Comparison of ENCODE assay signal across 25 cellular contexts in genomic region chr17:78348055-78348745, GRCh38. TPM values are rescaled to one million over a fixed set of nuclear protein-coding genes. Genes with fewer than 3 reads are reported as not detected.
DNase-seq lines count a peak whose midpoint lies in the region; ATAC-seq, FAIRE-seq and TF ChIP-seq lines count a peak whose summit lies in the region.
"Had no signal": no experiment of that assay in that cellular context is flagged by ENCODE, and none has a peak within 500 bp of the region (broad histone marks: within the 10 kb centered on the region; RNA-seq: fewer than 3 reads in every experiment).

No MANE protein-coding gene starts in this region.

- CTCF ChIA-PET in activated CD4-positive, alpha-beta T cell treated with anti-CD3 and anti-CD28 coated beads for 36 hours (lab: Charles Lee), result interaction anchor here (1.5 to 1.7 kb wide), 2 partner anchors 36 to 97 kb away, joined by 3 to 5 read pairs; no protein-coding TSS in a partner anchor
- CTCF ChIA-PET in K562 (lab: Yijun Ruan, JAX; ENCODE audit: low intra/inter-chr PET ratio), result no interaction called here
- CTCF ChIA-PET in naive thymus-derived CD4-positive, alpha-beta T cell (lab: Charles Lee), result interaction anchor here (0.6 to 1.2 kb wide), 2 partner anchors 51 to 59 kb away, joined by 3 read pairs; no protein-coding TSS in a partner anchor

- no peaks in the 10 kb centered on the region for H3K36me3 ChIP-seq in K562 (ENCODE audit: control insufficient read depth, insufficient read depth, low read length)
- H3K36me3 ChIP-seq in naive thymus-derived CD4-positive, alpha-beta T cell (ENCODE audit: control insufficient read depth in 2 of 3, insufficient read depth in 3 of 3, low read length in 3 of 3), result no peaks in the 10 kb centered on the region
- H3K36me3 ChIP-seq: brain microvascular endothelial cell, tibial nerve had no signal

- H3K4me3 Mint-ChIP-seq in activated CD4-positive, alpha-beta T cell treated with anti-CD3 and anti-CD28 coated beads for 36 hours, result no peak overlapping the region
- no peak overlapping the region for H3K4me3 Mint-ChIP-seq in activated CD4-positive, alpha-beta T cell treated with anti-CD3 and anti-CD28 coated beads, Interleukin-2, amount 10 ng/mL, durations not matched to agents 24 days and 14 days
- H3K4me3 Mint-ChIP-seq in naive thymus-derived CD4-positive, alpha-beta T cell, result peak overlapping the region in 2 of 10 donors; percentile 18 to 22

- ATAC-seq in activated CD4-positive, alpha-beta T cell treated with anti-CD3 and anti-CD28 coated beads for 36 hours, result no peak
- ATAC-seq in K562 (no peak), HG03460 (IDR thresholded peaks at IDR 0.05; ENCODE audit: unreplicated experiment) (no peak)
- no peak for ATAC-seq in naive thymus-derived CD4-positive, alpha-beta T cell

- H3K4me1 Mint-ChIP-seq in activated CD4-positive, alpha-beta T cell treated with anti-CD3 and anti-CD28 coated beads for 36 hours, result peaks cover 73% of the 10 kb centered on the region
- peaks cover 62% of the 10 kb centered on the region for H3K4me1 Mint-ChIP-seq in activated CD4-positive, alpha-beta T cell treated with anti-CD3 and anti-CD28 coated beads, Interleukin-2, amount 10 ng/mL, durations not matched to agents 24 days and 14 days
- peaks cover 56 to 84% (median 81%) of the 10 kb centered on the region in 7 donors for H3K4me1 Mint-ChIP-seq in naive thymus-derived CD4-positive, alpha-beta T cell

- H3K4me1 ChIP-seq in K562 (replicated peaks in 1 of 2; ENCODE audit: control insufficient read depth in 2 of 2, insufficient read depth in 2 of 2, low read length in 2 of 2), result peaks cover 2 to 25% of the 10 kb centered on the region in 2 experiments; a peak in 4 of 5 replicates
- peaks cover 48 to 76% of the 10 kb centered on the region in 2 donors for H3K4me1 ChIP-seq in naive thymus-derived CD4-positive, alpha-beta T cell (ENCODE audit: control insufficient read depth in 2 of 2, insufficient read depth in 2 of 2, low read length in 2 of 2)

- BruUV-seq in K562 (replicated peaks; lab: Mats Ljungman, UMichigan), result no TSS peak

- no peak for TF ChIP-seq RAD21 in K562 (CRISPR knock-in tag; conservative IDR thresholded peaks at IDR 0.05 in 1 of 2, IDR thresholded peaks at IDR 0.05 in 1 of 2)

- H3K9ac ChIP-seq in K562 (ENCODE audit: insufficient read depth in 1 of 2, low read depth in 2 of 2, low read length in 2 of 2), result peak overlapping the region in 1 of 2 experiments; percentile 54; a peak in 1 of 4 replicates

- no peaks in the 10 kb centered on the region for H3K9me1 ChIP-seq in K562 (ENCODE audit: control insufficient read depth, insufficient read depth, low read length)

- H3K4me3 ChIP-seq in K562, result no peak overlapping the region
- H3K4me3 ChIP-seq in naive thymus-derived CD4-positive, alpha-beta T cell (ENCODE audit: low read length), result no peak overlapping the region
- H3K4me3 ChIP-seq: tibial nerve had no signal

- no peak for DNase-seq in activated CD4-positive, alpha-beta T cell treated with anti-CD3 and anti-CD28 coated beads for 36 hours
- DNase-seq in activated CD4-positive, alpha-beta T cell treated with anti-CD3 and anti-CD28 coated beads, Interleukin-2, amount 10 ng/mL, durations not matched to agents 24 days and 14 days, result no peak
- DNase-seq in GM18507 (ENCODE audit: extremely low spot score, insufficient read length, low read depth) (no peak), K562 (ENCODE audit: extremely low read depth in 1 of 4, low spot score in 3 of 4) (no peak), putamen (ENCODE audit: low spot score) (no peak), Kasumi-1 (lab: John Stamatoyannopoulos, UW) (no peak)
- no peak for DNase-seq in naive thymus-derived CD4-positive, alpha-beta T cell
- DNase-seq: 8988T; activated CD4-positive, alpha-beta T cell treated with anti-CD3 and anti-CD28 coated beads, Interleukin-2, amount 50 U/mL, for 48 hours; activated CD4-positive, CD25-positive, alpha-beta regulatory T cell; activated gamma-delta T cell treated with Interleukin-2 at 50 U/mL for 16 hours; amniotic stem cell; brain microvascular endothelial cell; DMS153; H7; KG1; kidney glomerular epithelial cell; MM.1S; NCI-H2029; NCI-H526; nucleus accumbens; SHP77 had no signal

- no peaks in the 10 kb centered on the region for H4K20me1 ChIP-seq in K562 (replicated peaks; ENCODE audit: control insufficient read depth, insufficient read depth, low read length)

- POLR2A ChIA-PET in activated CD4-positive, alpha-beta T cell treated with anti-CD3 and anti-CD28 coated beads for 36 hours (lab: Charles Lee), result interaction anchor here (0.6 kb wide), 2 partner anchors 20 to 363 kb away, joined by 3 to 7 read pairs; no protein-coding TSS in a partner anchor
- POLR2A ChIA-PET in K562 (lab: Yijun Ruan, JAX), result interaction anchor here (1.6 kb wide), 1 partner anchor 10 kb away, joined by 4 read pairs; no protein-coding TSS in a partner anchor
- POLR2A ChIA-PET in naive thymus-derived CD4-positive, alpha-beta T cell (lab: Charles Lee), result interaction anchor here (0.6 to 1.1 kb wide), 2 partner anchors 23 to 37 kb away, joined by 3 read pairs; no protein-coding TSS in a partner anchor

- intact Hi-C loops in activated CD4-positive, alpha-beta T cell treated with anti-CD3 and anti-CD28 coated beads for 36 hours (cut with DNase I, micrococcal nuclease), result no loop called here
- intact Hi-C loops in activated CD4-positive, alpha-beta T cell treated with anti-CD3 and anti-CD28 coated beads, Interleukin-2, amount 10 ng/mL, durations not matched to agents 24 days and 14 days (cut with micrococcal nuclease), result no loop called here
- intact Hi-C loops in K562 (cut with micrococcal nuclease), result no loop called here
- intact Hi-C loops in naive thymus-derived CD4-positive, alpha-beta T cell (cut with micrococcal nuclease), result no loop called here

- H3K9me3 ChIP-seq in K562 (replicated peaks; ENCODE audit: control insufficient read depth, insufficient read depth, low read depth, low read length), result no peaks in the 10 kb centered on the region
- H3K9me3 ChIP-seq in naive thymus-derived CD4-positive, alpha-beta T cell (ENCODE audit: control insufficient read depth in 2 of 3, low read length in 3 of 3), result no peaks in the 10 kb centered on the region
- H3K9me3 ChIP-seq: tibial nerve had no signal

- no peak overlapping the region for H2AFZ ChIP-seq in K562 (ENCODE audit: low read depth, low read length)

- H3K36me3 Mint-ChIP-seq in activated CD4-positive, alpha-beta T cell treated with anti-CD3 and anti-CD28 coated beads for 36 hours (ENCODE audit: low read depth), result no peaks in the 10 kb centered on the region
- no peaks in the 10 kb centered on the region for H3K36me3 Mint-ChIP-seq in activated CD4-positive, alpha-beta T cell treated with anti-CD3 and anti-CD28 coated beads, Interleukin-2, amount 10 ng/mL, durations not matched to agents 24 days and 14 days (ENCODE audit: low read depth)
- H3K36me3 Mint-ChIP-seq in naive thymus-derived CD4-positive, alpha-beta T cell, result peaks cover 0 to 4% (median 0%) of the 10 kb centered on the region in 5 donors

- H3K27me3 ChIP-seq in K562 (ENCODE audit: control insufficient read depth in 2 of 2, insufficient read depth in 2 of 2, low read length in 2 of 2), result no peaks in the 10 kb centered on the region
- H3K27me3 ChIP-seq in naive thymus-derived CD4-positive, alpha-beta T cell (ENCODE audit: control insufficient read depth in 2 of 2, insufficient read depth in 2 of 2, low read length in 2 of 2), result no peaks in the 10 kb centered on the region
- H3K27me3 ChIP-seq: brain microvascular endothelial cell, tibial nerve had no signal

- TF ChIP-seq CTCF in K562 (IDR thresholded peaks at IDR 0.05 in 2 of 3, conservative IDR thresholded peaks at IDR 0.05 in 1 of 3; ENCODE audit: insufficient read depth in 2 of 3, low read depth in 1 of 3, low read length in 3 of 3), result no peak

- in situ Hi-C loops in K562 (cut with MboI), result no loop called here

- H3K27me3 Mint-ChIP-seq in activated CD4-positive, alpha-beta T cell treated with anti-CD3 and anti-CD28 coated beads for 36 hours, result no peaks in the 10 kb centered on the region
- no peaks in the 10 kb centered on the region for H3K27me3 Mint-ChIP-seq in activated CD4-positive, alpha-beta T cell treated with anti-CD3 and anti-CD28 coated beads, Interleukin-2, amount 10 ng/mL, durations not matched to agents 24 days and 14 days
- H3K27me3 Mint-ChIP-seq in naive thymus-derived CD4-positive, alpha-beta T cell, result no peaks in the 10 kb centered on the region

- H3K4me2 ChIP-seq in K562 (ENCODE audit: insufficient read depth, low read length), result no peak overlapping the region

- peak overlapping the region; percentile 26 for H3K27ac Mint-ChIP-seq in activated CD4-positive, alpha-beta T cell treated with anti-CD3 and anti-CD28 coated beads for 36 hours
- H3K27ac Mint-ChIP-seq in activated CD4-positive, alpha-beta T cell treated with anti-CD3 and anti-CD28 coated beads, Interleukin-2, amount 10 ng/mL, durations not matched to agents 24 days and 14 days, result no peak overlapping the region
- H3K27ac Mint-ChIP-seq in naive thymus-derived CD4-positive, alpha-beta T cell, result peak overlapping the region in 6 of 9 donors; percentile 41 to 97 (median 64)

- WGBS in K562 (ENCODE audit: insufficient coverage, low coverage, missing lambda C conversion rate), result 27% methylated on average over 7 of the region's 7 CpGs

- TF ChIP-seq POLR2A in K562 (conservative IDR thresholded peaks at IDR 0.05), result no peak

- peak; percentile 56 for FAIRE-seq in GM18507 (lab: Jason Lieb, UNC)
- FAIRE-seq in K562 (lab: Jason Lieb, UNC), result peak; percentile 49

- H3K27ac ChIP-seq in K562 (ENCODE audit: extremely low read depth, low read depth, low read length), result no peak overlapping the region
- H3K27ac ChIP-seq in naive thymus-derived CD4-positive, alpha-beta T cell (ENCODE audit: low read depth, low read length), result no peak overlapping the region
- H3K27ac ChIP-seq: brain microvascular endothelial cell, epithelial cell of prostate, tibial nerve had no signal

- TF ChIP-seq EP300 in K562 (IDR thresholded peaks at IDR 0.05; ENCODE audit: low read length), result no peak

- no peaks in the 10 kb centered on the region for H3K9me3 Mint-ChIP-seq in activated CD4-positive, alpha-beta T cell treated with anti-CD3 and anti-CD28 coated beads for 36 hours (ENCODE audit: low read depth)
- no peaks in the 10 kb centered on the region for H3K9me3 Mint-ChIP-seq in activated CD4-positive, alpha-beta T cell treated with anti-CD3 and anti-CD28 coated beads, Interleukin-2, amount 10 ng/mL, durations not matched to agents 24 days and 14 days
- no peaks in the 10 kb centered on the region for H3K9me3 Mint-ChIP-seq in naive thymus-derived CD4-positive, alpha-beta T cell

- no peaks in the 10 kb centered on the region for H3K79me2 ChIP-seq in K562 (ENCODE audit: control insufficient read depth, insufficient read depth, low read length)

RNA-seq across cellular contexts. Expression of gene SOCS3, which starts 11.7 kb away (rescaled TPM):
- 100 to 1,000 TPM; 150 to 162 TPM for total RNA-seq in activated CD4-positive, alpha-beta T cell treated with anti-CD3 and anti-CD28 coated beads for 36 hours
- 78.3 and 81.5 TPM in 2 replicates for total RNA-seq in activated CD4-positive, alpha-beta T cell treated with anti-CD3 and anti-CD28 coated beads, Interleukin-2, amount 10 ng/mL, durations not matched to agents 24 days and 14 days
- 20.8 and 58.5 TPM in 2 replicates for total RNA-seq in K562 (2011; cell fraction: chromatin; rRNA removed; ENCODE audit: low replicate concordance)
- 62.9 and 64.2 TPM in 2 replicates for total RNA-seq in K562 (2011; cell fraction: nucleolus; rRNA removed)
- 32.2 and 39.5 TPM in 2 replicates for total RNA-seq in K562 (2011; cell fraction: nucleoplasm; rRNA removed)
- total RNA-seq in K562 (2014; rRNA removed) (37.3 and 38.9 TPM in 2 replicates), K562 (2014; rRNA removed; fragmentation: Illumina TruSeq; extraction: Trizol) (13.7 and 14.4 TPM in 2 replicates), K562 (2015; rRNA removed; fragmentation: Illumina TruSeq; extraction: Trizol) (10.9 and 12.3 TPM in 2 replicates), K562 (2021) (30.7 and 36.8 TPM in 2 replicates)
- polyA plus RNA-seq in K562 (2011; rRNA removed) (12.7 and 17.9 TPM in 2 replicates), K562 (2014; fragmentation: Illumina TruSeq; extraction: Trizol) (12.5 and 19.4 TPM in 2 replicates), K562 (2014; fragmentation: Nextera tagmentation; extraction: Ambion mirVana) (under 1 TPM; 0.56 to 0.92 TPM), K562 (2014; rRNA removed) (17.5 and 21.9 TPM in 2 replicates)
- polyA plus RNA-seq in K562 (2011; cell fraction: cytosol; rRNA removed), result 12.3 and 31.5 TPM in 2 replicates
- polyA plus RNA-seq in K562 (2011; cell fraction: nucleus; rRNA removed), result 26.9 and 59.7 TPM in 2 replicates
- polyA plus RNA-seq in K562 (2012), result 8.8 and 9.6 TPM in 2 replicates
- 12.4 and 23.2 TPM in 2 replicates for polyA minus RNA-seq in K562 (2011; rRNA and poly(A)+ RNA removed)
- 22.2 and 30.9 TPM in 2 replicates for polyA minus RNA-seq in K562 (2011; cell fraction: cytosol; rRNA and poly(A)+ RNA removed)
- 23.3 and 27.7 TPM in 2 replicates for polyA minus RNA-seq in K562 (2011; cell fraction: nucleus; rRNA and poly(A)+ RNA removed)
- total RNA-seq in naive thymus-derived CD4-positive, alpha-beta T cell, result 100 to 1,000 TPM in 3 of 5 experiments, 1 to 10 TPM in 2; 8.1 to 281 (median 110) TPM
- polyA plus RNA-seq in naive thymus-derived CD4-positive, alpha-beta T cell, result 100 to 1,000 TPM in 1 of 2 donors, 10 to 100 TPM in 1; 58.4 to 206 TPM

RNA-seq across cellular contexts. Expression of gene PGS1, which starts 30.2 kb away (rescaled TPM):
- 10 to 100 TPM; 73.3 to 75.0 TPM for total RNA-seq in activated CD4-positive, alpha-beta T cell treated with anti-CD3 and anti-CD28 coated beads for 36 hours
- 65.6 and 67.8 TPM in 2 replicates for total RNA-seq in activated CD4-positive, alpha-beta T cell treated with anti-CD3 and anti-CD28 coated beads, Interleukin-2, amount 10 ng/mL, durations not matched to agents 24 days and 14 days
- total RNA-seq in K562 (2011; cell fraction: chromatin; rRNA removed; ENCODE audit: low replicate concordance), result 72.8 and 169 TPM in 2 replicates
- 88.1 and 96.7 TPM in 2 replicates for total RNA-seq in K562 (2011; cell fraction: nucleolus; rRNA removed)
- 70.5 and 71.8 TPM in 2 replicates for total RNA-seq in K562 (2011; cell fraction: nucleoplasm; rRNA removed)
- 24.0 and 33.4 TPM in 2 replicates for total RNA-seq in K562 (2014; rRNA removed)
- total RNA-seq in K562 (2014; rRNA removed; fragmentation: Illumina TruSeq; extraction: Trizol), result 10.7 and 14.0 TPM in 2 replicates
- total RNA-seq in K562 (2015; rRNA removed; fragmentation: Illumina TruSeq; extraction: Trizol), result 16.9 and 20.3 TPM in 2 replicates
- total RNA-seq in K562 (2021), result 33.5 and 38.4 TPM in 2 replicates
- polyA plus RNA-seq in K562 (2011; rRNA removed), result 39.4 and 43.6 TPM in 2 replicates
- polyA plus RNA-seq in K562 (2011; cell fraction: cytosol; rRNA removed), result 36.4 and 45.7 TPM in 2 replicates
- polyA plus RNA-seq in K562 (2011; cell fraction: nucleus; rRNA removed), result 113 and 149 TPM in 2 replicates
- polyA plus RNA-seq in K562 (2012), result 24.6 and 37.9 TPM in 2 replicates
- 22.3 and 27.0 TPM in 2 replicates for polyA plus RNA-seq in K562 (2014; fragmentation: Illumina TruSeq; extraction: Trizol)
- 1 to 10 TPM; 1.3 to 1.8 TPM for polyA plus RNA-seq in K562 (2014; fragmentation: Nextera tagmentation; extraction: Ambion mirVana)
- 29.7 and 36.0 TPM in 2 replicates for polyA plus RNA-seq in K562 (2014; rRNA removed)
- 23.3 and 26.9 TPM in 2 replicates for polyA minus RNA-seq in K562 (2011; rRNA and poly(A)+ RNA removed)
- 30.8 and 30.9 TPM in 2 replicates for polyA minus RNA-seq in K562 (2011; cell fraction: cytosol; rRNA and poly(A)+ RNA removed)
- 40.8 and 57.1 TPM in 2 replicates for polyA minus RNA-seq in K562 (2011; cell fraction: nucleus; rRNA and poly(A)+ RNA removed)
- 10 to 100 TPM; 66.6 to 84.3 (median 82.0) TPM for total RNA-seq in naive thymus-derived CD4-positive, alpha-beta T cell
- 10 to 100 TPM; 36.1 to 52.3 TPM for polyA plus RNA-seq in naive thymus-derived CD4-positive, alpha-beta T cell
